Comparison of ENCODE assay signal across 1 cellular context in the genomic region with DNA sequence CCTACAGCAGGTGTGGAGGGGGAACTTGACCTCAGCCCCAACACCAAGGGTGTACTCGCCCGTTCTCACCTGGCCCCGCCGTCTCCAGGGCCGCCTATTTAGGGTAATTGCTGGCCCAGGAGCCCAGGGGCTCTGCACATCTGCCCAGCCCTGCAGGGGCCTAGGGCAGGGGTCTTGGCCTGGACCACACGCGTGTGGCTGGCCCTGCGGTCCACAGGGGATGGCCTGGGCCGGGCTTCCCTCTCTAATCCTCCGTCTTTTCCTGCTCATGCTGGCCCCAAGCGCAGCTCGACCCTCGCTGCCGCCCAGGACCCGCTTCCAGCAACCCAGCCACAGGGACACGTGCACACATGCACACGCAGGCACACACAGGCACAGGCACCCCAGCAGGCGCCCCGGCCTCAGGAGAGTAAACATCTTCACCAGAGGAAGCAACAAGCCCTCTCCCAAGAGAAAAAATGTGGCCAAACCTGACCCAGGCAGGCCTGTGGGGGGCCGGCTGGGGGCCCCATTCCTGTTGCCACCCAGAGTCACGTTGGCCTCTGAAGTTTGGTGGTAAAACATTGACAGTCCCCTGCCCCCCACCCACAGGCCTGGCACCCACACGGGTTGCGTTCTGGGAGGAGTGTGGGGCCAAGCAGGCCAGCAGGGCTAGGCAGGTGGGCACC.
TF ChIP-seq lines count a peak whose summit lies in the region.

No MANE protein-coding gene starts in this region.

TF ChIP-seq in HepG2, 621 proteins besides CTCF, POLR2A, EP300 and RAD21 (continues in another document):
- TF ChIP-seq TBX2 (CRISPR knock-in tag; IDR thresholded peaks at IDR 0.05; ENCODE audit: borderline replicate concordance) (peak; percentile 47), WIZ (CRISPR knock-in tag; IDR thresholded peaks at IDR 0.05) (0 out of 2 replicates have a peak, but pooled peaks have one; percentile 37), SP5 (CRISPR knock-in tag; IDR thresholded peaks at IDR 0.05; ENCODE audit: borderline replicate concordance, low read depth) (peak; percentile 48; the same call in 1 of the 2 replicates), SPEN (CRISPR knock-in tag; IDR thresholded peaks at IDR 0.05; ENCODE audit: low read depth) (0 out of 2 replicates have a peak, but pooled peaks have one; percentile 6), ZFP82 (CRISPR knock-in tag; IDR thresholded peaks at IDR 0.05; ENCODE audit: borderline replicate concordance) (no peak; the same call in 1 of the 2 replicates), ZMYM4 (CRISPR knock-in tag; IDR thresholded peaks at IDR 0.05) (peak; percentile 10; the same call in 1 of the 2 replicates), NFKB2 (CRISPR knock-in tag; IDR thresholded peaks at IDR 0.05; ENCODE audit: borderline replicate concordance) (0 out of 2 replicates have a peak, but pooled peaks have one; percentile 18), ZNF264 (CRISPR knock-in tag; IDR thresholded peaks at IDR 0.05) (0 out of 2 replicates have a peak, but pooled peaks have one; percentile 43), KDM2A (CRISPR knock-in tag; IDR thresholded peaks at IDR 0.05; ENCODE audit: borderline replicate concordance, low read depth) (peak; percentile 61; the same call in 1 of the 2 replicates), ZNF546 (CRISPR knock-in tag; conservative IDR thresholded peaks at IDR 0.05) (0 out of 2 replicates have a peak, but pooled peaks have one; percentile 25), ZNF816 (CRISPR knock-in tag; IDR thresholded peaks at IDR 0.05; ENCODE audit: borderline replicate concordance) (no peak), PHF21A (CRISPR knock-in tag; IDR thresholded peaks at IDR 0.05) (peak; percentile 67), BORCS8-MEF2B (CRISPR knock-in tag; IDR thresholded peaks at IDR 0.05) (0 out of 2 replicates have a peak, but pooled peaks have one; percentile 49), ZNF589 (CRISPR knock-in tag; conservative IDR thresholded peaks at IDR 0.05) (no peak), PLRG1 (conservative IDR thresholded peaks at IDR 0.05) (no peak), ZFP36L1 (CRISPR knock-in tag; IDR thresholded peaks at IDR 0.05) (no peak), ZBTB20 (CRISPR knock-in tag; IDR thresholded peaks at IDR 0.05; ENCODE audit: borderline replicate concordance, low read depth) (peak; percentile 41; the same call in 1 of the 2 replicates), ZNF260 (CRISPR knock-in tag; IDR thresholded peaks at IDR 0.05; ENCODE audit: borderline replicate concordance, low read depth) (no peak), AGO2 (optimal IDR thresholded peaks at IDR 0.05; ENCODE audit: low read depth, low read length) (peak; percentile 92), ZNF160 (CRISPR knock-in tag; IDR thresholded peaks at IDR 0.05) (no peak), ARNTL (CRISPR knock-in tag; IDR thresholded peaks at IDR 0.05) (peak; percentile 93), ZNF615 (CRISPR knock-in tag; IDR thresholded peaks at IDR 0.05; ENCODE audit: borderline replicate concordance) (0 out of 2 replicates have a peak, but pooled peaks have one; percentile 14), SNAPC2 (CRISPR knock-in tag; IDR thresholded peaks at IDR 0.05) (peak; percentile 62; the same call in 1 of the 2 replicates), ZNF570 (CRISPR knock-in tag; IDR thresholded peaks at IDR 0.05; ENCODE audit: borderline replicate concordance) (no peak), SP4 (CRISPR knock-in tag; IDR thresholded peaks at IDR 0.05) (peak; percentile 40; the same call in 1 of the 2 replicates), GABPB1 (CRISPR knock-in tag; IDR thresholded peaks at IDR 0.05) (peak; percentile 47; the same call in 1 of the 2 replicates), SALL1 (CRISPR knock-in tag; IDR thresholded peaks at IDR 0.05) (no peak; the same call in 1 of the 2 replicates)
- TF ChIP-seq, protein P1, sequence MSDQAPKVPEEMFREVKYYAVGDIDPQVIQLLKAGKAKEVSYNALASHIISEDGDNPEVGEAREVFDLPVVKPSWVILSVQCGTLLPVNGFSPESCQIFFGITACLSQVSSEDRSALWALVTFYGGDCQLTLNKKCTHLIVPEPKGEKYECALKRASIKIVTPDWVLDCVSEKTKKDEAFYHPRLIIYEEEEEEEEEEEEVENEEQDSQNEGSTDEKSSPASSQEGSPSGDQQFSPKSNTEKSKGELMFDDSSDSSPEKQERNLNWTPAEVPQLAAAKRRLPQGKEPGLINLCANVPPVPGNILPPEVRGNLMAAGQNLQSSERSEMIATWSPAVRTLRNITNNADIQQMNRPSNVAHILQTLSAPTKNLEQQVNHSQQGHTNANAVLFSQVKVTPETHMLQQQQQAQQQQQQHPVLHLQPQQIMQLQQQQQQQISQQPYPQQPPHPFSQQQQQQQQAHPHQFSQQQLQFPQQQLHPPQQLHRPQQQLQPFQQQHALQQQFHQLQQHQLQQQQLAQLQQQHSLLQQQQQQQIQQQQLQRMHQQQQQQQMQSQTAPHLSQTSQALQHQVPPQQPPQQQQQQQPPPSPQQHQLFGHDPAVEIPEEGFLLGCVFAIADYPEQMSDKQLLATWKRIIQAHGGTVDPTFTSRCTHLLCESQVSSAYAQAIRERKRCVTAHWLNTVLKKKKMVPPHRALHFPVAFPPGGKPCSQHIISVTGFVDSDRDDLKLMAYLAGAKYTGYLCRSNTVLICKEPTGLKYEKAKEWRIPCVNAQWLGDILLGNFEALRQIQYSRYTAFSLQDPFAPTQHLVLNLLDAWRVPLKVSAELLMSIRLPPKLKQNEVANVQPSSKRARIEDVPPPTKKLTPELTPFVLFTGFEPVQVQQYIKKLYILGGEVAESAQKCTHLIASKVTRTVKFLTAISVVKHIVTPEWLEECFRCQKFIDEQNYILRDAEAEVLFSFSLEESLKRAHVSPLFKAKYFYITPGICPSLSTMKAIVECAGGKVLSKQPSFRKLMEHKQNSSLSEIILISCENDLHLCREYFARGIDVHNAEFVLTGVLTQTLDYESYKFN (CRISPR knock-in tag; conservative IDR thresholded peaks at IDR 0.05), result peak; percentile 64
- TF ChIP-seq, protein P2, sequence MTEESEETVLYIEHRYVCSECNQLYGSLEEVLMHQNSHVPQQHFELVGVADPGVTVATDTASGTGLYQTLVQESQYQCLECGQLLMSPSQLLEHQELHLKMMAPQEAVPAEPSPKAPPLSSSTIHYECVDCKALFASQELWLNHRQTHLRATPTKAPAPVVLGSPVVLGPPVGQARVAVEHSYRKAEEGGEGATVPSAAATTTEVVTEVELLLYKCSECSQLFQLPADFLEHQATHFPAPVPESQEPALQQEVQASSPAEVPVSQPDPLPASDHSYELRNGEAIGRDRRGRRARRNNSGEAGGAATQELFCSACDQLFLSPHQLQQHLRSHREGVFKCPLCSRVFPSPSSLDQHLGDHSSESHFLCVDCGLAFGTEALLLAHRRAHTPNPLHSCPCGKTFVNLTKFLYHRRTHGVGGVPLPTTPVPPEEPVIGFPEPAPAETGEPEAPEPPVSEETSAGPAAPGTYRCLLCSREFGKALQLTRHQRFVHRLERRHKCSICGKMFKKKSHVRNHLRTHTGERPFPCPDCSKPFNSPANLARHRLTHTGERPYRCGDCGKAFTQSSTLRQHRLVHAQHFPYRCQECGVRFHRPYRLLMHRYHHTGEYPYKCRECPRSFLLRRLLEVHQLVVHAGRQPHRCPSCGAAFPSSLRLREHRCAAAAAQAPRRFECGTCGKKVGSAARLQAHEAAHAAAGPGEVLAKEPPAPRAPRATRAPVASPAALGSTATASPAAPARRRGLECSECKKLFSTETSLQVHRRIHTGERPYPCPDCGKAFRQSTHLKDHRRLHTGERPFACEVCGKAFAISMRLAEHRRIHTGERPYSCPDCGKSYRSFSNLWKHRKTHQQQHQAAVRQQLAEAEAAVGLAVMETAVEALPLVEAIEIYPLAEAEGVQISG (CRISPR knock-in tag; IDR thresholded peaks at IDR 0.05), result peak; percentile 62
- TF ChIP-seq, protein P3, sequence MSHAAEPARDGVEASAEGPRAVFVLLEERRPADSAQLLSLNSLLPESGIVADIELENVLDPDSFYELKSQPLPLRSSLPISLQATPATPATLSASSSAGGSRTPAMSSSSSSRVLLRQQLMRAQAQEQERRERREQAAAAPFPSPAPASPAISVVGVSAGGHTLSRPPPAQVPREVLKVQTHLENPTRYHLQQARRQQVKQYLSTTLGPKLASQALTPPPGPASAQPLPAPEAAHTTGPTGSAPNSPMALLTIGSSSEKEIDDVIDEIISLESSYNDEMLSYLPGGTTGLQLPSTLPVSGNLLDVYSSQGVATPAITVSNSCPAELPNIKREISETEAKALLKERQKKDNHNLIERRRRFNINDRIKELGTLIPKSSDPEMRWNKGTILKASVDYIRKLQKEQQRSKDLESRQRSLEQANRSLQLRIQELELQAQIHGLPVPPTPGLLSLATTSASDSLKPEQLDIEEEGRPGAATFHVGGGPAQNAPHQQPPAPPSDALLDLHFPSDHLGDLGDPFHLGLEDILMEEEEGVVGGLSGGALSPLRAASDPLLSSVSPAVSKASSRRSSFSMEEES (CRISPR knock-in tag; IDR thresholded peaks at IDR 0.05), result peak; percentile 39; the same call in 1 of the 2 replicates
- TF ChIP-seq, protein P4, sequence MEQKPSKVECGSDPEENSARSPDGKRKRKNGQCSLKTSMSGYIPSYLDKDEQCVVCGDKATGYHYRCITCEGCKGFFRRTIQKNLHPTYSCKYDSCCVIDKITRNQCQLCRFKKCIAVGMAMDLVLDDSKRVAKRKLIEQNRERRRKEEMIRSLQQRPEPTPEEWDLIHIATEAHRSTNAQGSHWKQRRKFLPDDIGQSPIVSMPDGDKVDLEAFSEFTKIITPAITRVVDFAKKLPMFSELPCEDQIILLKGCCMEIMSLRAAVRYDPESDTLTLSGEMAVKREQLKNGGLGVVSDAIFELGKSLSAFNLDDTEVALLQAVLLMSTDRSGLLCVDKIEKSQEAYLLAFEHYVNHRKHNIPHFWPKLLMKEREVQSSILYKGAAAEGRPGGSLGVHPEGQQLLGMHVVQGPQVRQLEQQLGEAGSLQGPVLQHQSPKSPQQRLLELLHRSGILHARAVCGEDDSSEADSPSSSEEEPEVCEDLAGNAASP (CRISPR knock-in tag; IDR thresholded peaks at IDR 0.05; ENCODE audit: borderline replicate concordance), result 0 out of 2 replicates have a peak, but pooled peaks have one; percentile 0
- TF ChIP-seq, protein P5, sequence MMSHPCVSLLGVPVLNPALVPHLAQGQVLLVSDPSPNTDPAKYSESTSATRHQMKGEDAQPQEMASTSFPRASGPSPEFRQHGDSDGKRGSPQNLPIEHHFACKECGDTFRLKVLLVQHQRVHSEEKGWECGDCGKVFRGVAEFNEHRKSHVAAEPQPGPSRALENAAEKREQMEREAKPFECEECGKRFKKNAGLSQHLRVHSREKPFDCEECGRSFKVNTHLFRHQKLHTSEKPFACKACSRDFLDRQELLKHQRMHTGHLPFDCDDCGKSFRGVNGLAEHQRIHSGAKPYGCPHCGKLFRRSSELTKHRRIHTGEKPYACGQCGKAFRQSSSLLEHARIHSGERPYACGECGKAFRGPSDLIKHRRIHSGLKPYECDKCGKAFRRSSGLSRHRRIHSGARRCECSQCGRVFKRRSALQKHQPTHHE (CRISPR knock-in tag; IDR thresholded peaks at IDR 0.05; ENCODE audit: borderline replicate concordance), result peak; percentile 68; the same call in 1 of the 2 replicates
- TF ChIP-seq, protein P6, sequence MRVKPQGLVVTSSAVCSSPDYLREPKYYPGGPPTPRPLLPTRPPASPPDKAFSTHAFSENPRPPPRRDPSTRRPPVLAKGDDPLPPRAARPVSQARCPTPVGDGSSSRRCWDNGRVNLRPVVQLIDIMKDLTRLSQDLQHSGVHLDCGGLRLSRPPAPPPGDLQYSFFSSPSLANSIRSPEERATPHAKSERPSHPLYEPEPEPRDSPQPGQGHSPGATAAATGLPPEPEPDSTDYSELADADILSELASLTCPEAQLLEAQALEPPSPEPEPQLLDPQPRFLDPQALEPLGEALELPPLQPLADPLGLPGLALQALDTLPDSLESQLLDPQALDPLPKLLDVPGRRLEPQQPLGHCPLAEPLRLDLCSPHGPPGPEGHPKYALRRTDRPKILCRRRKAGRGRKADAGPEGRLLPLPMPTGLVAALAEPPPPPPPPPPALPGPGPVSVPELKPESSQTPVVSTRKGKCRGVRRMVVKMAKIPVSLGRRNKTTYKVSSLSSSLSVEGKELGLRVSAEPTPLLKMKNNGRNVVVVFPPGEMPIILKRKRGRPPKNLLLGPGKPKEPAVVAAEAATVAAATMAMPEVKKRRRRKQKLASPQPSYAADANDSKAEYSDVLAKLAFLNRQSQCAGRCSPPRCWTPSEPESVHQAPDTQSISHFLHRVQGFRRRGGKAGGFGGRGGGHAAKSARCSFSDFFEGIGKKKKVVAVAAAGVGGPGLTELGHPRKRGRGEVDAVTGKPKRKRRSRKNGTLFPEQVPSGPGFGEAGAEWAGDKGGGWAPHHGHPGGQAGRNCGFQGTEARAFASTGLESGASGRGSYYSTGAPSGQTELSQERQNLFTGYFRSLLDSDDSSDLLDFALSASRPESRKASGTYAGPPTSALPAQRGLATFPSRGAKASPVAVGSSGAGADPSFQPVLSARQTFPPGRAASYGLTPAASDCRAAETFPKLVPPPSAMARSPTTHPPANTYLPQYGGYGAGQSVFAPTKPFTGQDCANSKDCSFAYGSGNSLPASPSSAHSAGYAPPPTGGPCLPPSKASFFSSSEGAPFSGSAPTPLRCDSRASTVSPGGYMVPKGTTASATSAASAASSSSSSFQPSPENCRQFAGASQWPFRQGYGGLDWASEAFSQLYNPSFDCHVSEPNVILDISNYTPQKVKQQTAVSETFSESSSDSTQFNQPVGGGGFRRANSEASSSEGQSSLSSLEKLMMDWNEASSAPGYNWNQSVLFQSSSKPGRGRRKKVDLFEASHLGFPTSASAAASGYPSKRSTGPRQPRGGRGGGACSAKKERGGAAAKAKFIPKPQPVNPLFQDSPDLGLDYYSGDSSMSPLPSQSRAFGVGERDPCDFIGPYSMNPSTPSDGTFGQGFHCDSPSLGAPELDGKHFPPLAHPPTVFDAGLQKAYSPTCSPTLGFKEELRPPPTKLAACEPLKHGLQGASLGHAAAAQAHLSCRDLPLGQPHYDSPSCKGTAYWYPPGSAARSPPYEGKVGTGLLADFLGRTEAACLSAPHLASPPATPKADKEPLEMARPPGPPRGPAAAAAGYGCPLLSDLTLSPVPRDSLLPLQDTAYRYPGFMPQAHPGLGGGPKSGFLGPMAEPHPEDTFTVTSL (CRISPR knock-in tag; IDR thresholded peaks at IDR 0.05; ENCODE audit: borderline replicate concordance), result 0 out of 2 replicates have a peak, but pooled peaks have one; percentile 37
- TF ChIP-seq, protein P7, sequence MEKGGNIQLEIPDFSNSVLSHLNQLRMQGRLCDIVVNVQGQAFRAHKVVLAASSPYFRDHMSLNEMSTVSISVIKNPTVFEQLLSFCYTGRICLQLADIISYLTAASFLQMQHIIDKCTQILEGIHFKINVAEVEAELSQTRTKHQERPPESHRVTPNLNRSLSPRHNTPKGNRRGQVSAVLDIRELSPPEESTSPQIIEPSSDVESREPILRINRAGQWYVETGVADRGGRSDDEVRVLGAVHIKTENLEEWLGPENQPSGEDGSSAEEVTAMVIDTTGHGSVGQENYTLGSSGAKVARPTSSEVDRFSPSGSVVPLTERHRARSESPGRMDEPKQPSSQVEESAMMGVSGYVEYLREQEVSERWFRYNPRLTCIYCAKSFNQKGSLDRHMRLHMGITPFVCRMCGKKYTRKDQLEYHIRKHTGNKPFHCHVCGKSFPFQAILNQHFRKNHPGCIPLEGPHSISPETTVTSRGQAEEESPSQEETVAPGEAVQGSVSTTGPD (CRISPR knock-in tag; IDR thresholded peaks at IDR 0.05), result peak; percentile 79; the same call in 1 of the 2 replicates
- TF ChIP-seq, protein P8, sequence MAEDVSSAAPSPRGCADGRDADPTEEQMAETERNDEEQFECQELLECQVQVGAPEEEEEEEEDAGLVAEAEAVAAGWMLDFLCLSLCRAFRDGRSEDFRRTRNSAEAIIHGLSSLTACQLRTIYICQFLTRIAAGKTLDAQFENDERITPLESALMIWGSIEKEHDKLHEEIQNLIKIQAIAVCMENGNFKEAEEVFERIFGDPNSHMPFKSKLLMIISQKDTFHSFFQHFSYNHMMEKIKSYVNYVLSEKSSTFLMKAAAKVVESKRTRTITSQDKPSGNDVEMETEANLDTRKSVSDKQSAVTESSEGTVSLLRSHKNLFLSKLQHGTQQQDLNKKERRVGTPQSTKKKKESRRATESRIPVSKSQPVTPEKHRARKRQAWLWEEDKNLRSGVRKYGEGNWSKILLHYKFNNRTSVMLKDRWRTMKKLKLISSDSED (CRISPR knock-in tag; IDR thresholded peaks at IDR 0.05), result 0 out of 2 replicates have a peak, but pooled peaks have one; percentile 38
